Comparison of ENCODE assay signal across 8 cellular contexts in the genomic region with DNA sequence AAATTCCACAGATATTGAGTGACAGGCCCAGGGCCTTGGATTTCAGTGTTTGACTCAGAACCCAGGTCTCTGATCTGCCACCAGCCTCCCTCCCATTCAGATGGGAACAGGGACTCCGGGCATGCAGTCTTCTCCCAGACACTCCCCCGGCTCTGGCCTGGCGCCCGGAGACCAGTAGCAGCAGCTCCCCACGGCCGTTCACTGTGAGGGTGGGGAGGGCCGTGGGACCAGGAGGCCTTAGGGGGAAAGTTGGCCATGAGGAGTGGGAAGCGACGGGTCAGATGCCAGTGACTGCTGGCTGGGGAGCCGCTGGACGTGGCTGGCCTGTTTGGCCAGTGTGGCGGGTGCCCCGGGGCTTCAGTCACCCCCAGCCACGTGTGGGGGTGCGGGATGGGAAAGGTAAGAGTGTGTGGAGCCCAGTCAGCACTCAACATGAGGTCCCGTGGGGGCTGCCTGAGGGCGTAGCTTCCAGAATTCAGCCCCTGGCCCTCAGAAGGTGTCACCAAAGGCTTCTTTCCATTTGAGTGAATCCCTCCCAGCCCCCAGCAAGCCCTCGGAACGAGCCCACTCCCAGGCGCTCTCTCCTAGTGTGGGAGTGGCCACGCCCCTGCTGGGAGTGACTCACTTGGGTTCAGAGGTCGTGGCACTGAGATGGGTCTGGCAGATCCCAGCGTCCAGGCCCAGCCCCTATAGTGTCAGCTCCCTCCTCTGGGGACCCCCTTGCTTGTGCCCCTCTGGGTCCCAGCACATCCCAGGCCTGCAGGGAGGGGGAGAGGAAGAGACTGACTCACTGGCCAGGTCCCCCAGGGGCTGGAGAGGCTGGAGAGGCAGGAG.
DNase-seq lines count a peak whose midpoint lies in the region; ATAC-seq and TF ChIP-seq lines count a peak whose summit lies in the region.

No MANE protein-coding gene starts in this region.

- ATAC-seq in HG02623 (IDR thresholded peaks at IDR 0.05; ENCODE audit: unreplicated experiment), result no peak

- H3K9me3 Mint-ChIP-seq in nephron progenitor cell (no peaks in the 10 kb centered on the region), type B pancreatic cell (no peaks in the 10 kb centered on the region)

- H3K9ac ChIP-seq in HUES6 (ENCODE audit: low read length), result peak overlapping the region; percentile 90

- no peaks in the 10 kb centered on the region for H3K9me3 ChIP-seq in HUES6 (ENCODE audit: control insufficient read depth, insufficient read depth, low read depth, low read length)

- H3K4me3 Mint-ChIP-seq in nephron progenitor cell, result peak overlapping the region; percentile 92
- H3K4me3 Mint-ChIP-seq in type B pancreatic cell, result peak overlapping the region; percentile 99

- peak overlapping the region; percentile 95; the same call in 1 of the 2 replicates for H3K27ac ChIP-seq in HUES6 (ENCODE audit: low read depth, low read length)

- peak overlapping the region; percentile 62 for H3K4me3 ChIP-seq in HUES6 (ENCODE audit: low read depth, low read length)

- H3K4me1 Mint-ChIP-seq in nephron progenitor cell, result peaks cover 94% of the 10 kb centered on the region
- H3K4me1 Mint-ChIP-seq in type B pancreatic cell (ENCODE audit: unreplicated experiment), result peaks cover 46% of the 10 kb centered on the region

- DNase-seq in AG08396 (ENCODE audit: low spot score) (peak; percentile 75), fibroblast of peridontal ligament (ENCODE audit: extremely low read depth) (peak; percentile 43), nephron progenitor cell (peak; percentile 83), type B pancreatic cell (ENCODE audit: extremely low spot score, unreplicated experiment) (no peak), NCI-H2107 treated with DMSO at 0.1 percent for 48 hours (lab: John Stamatoyannopoulos, UW; ENCODE audit: unreplicated experiment) (no peak)
- peak; percentile 64 for DNase-seq in activated T-cell treated with anti-CD3 and anti-CD28 coated beads, Interleukin-2, amount 50 U/mL, for 1 hour

- no peaks in the 10 kb centered on the region for H3K27me3 Mint-ChIP-seq in nephron progenitor cell (ENCODE audit: low read depth, poor library complexity)
- no peaks in the 10 kb centered on the region for H3K27me3 Mint-ChIP-seq in type B pancreatic cell

- H3K36me3 Mint-ChIP-seq in nephron progenitor cell (ENCODE audit: low read depth) (peaks cover 4% of the 10 kb centered on the region), type B pancreatic cell (no peaks in the 10 kb centered on the region)

- TF ChIP-seq CTCF in nephron progenitor cell (IDR thresholded peaks at IDR 0.05) (no peak), type B pancreatic cell (conservative IDR thresholded peaks at IDR 0.05) (no peak)

- H3K27ac Mint-ChIP-seq in nephron progenitor cell (peak overlapping the region; percentile 99), type B pancreatic cell (peak overlapping the region; percentile 98)

- H3K27me3 ChIP-seq in HUES6 (ENCODE audit: control insufficient read depth, insufficient read depth, low read length), result no peaks in the 10 kb centered on the region

- no peaks in the 10 kb centered on the region for H3K36me3 ChIP-seq in HUES6 (ENCODE audit: control insufficient read depth, insufficient read depth, low read length)

- peaks cover 54% of the 10 kb centered on the region for H3K4me1 ChIP-seq in HUES6 (ENCODE audit: control insufficient read depth, insufficient read depth, low read length)

Comparison
In these comparisons a context has a peak if more than half of its experiments do, and no peak if none do; other contexts are left out.
1. DNase-seq: peak in AG08396 (single experiment), activated T-cell treated with anti-CD3 and anti-CD28 coated beads, Interleukin-2, amount 50 U/mL, for 1 hour (single experiment), fibroblast of peridontal ligament (single experiment) and nephron progenitor cell (single experiment); none in type B pancreatic cell (single experiment) and NCI-H2107 treated with DMSO at 0.1 percent for 48 hours (single experiment).